7 cellular contexts compared by ENCODE assay signal in genomic region chr5:178860615-178861014, GRCh38. TPM values are rescaled to one million over a fixed set of nuclear protein-coding genes. Genes with fewer than 3 reads are reported as not detected.
DNase-seq lines count a peak whose midpoint lies in the region; ATAC-seq and TF ChIP-seq lines count a peak whose summit lies in the region.
"Not testable (repeated sequence)": the region's sequence is repeated elsewhere in the genome, so short reads cannot be mapped to it uniquely, and the experiment has no call there.

No MANE protein-coding gene starts in this region.

- DNase-seq in dorsolateral prefrontal cortex, left ventricle myocardium superior: not testable (repeated sequence)

- H3K27ac ChIP-seq in HUES48 (ENCODE audit: low read depth, low read length) = not testable (repeated sequence)
- H3K27ac ChIP-seq in dorsolateral prefrontal cortex = peak overlapping the region in 8 of 59 donors; percentile 71 to 91 (median 80)
- H3K27ac ChIP-seq in muscle layer of colon (ENCODE audit: low read depth, low read length) = peak overlapping the region; percentile 35
- H3K27ac ChIP-seq in skeletal muscle tissue (ENCODE audit: low read depth, low read length) = peak overlapping the region; percentile 69

- H3K4me1 ChIP-seq in HUES48 (ENCODE audit: control insufficient read depth, insufficient read depth, low read length) = not testable (repeated sequence)
- H3K4me1 ChIP-seq in muscle layer of colon (ENCODE audit: insufficient read depth, low read length) (peaks cover 12% of the 10 kb centered on the region), skeletal muscle tissue (ENCODE audit: control insufficient read depth in 3 of 3, insufficient read depth in 3 of 3, low read length in 3 of 3) (peaks cover 7 to 12% (median 11%) of the 10 kb centered on the region in 3 donors)

- H3K9me3 ChIP-seq in HUES48 (ENCODE audit: control insufficient read depth, insufficient read depth, low read length); muscle layer of colon (ENCODE audit: low read length); skeletal muscle tissue (ENCODE audit: control insufficient read depth in 3 of 3, low read length in 3 of 3): not testable (repeated sequence)

- ATAC-seq in GM18502 (IDR thresholded peaks at IDR 0.05; ENCODE audit: poor library complexity, unreplicated experiment) (peak; percentile 0), left ventricle myocardium superior (peak; percentile 17)

- H3K36me3 ChIP-seq in HUES48 (ENCODE audit: control insufficient read depth, insufficient read depth, low read length) (peaks cover 19% of the 10 kb centered on the region), skeletal muscle tissue (ENCODE audit: control insufficient read depth in 3 of 3, insufficient read depth in 3 of 3, low read length in 3 of 3) (peaks cover 8 to 21% (median 16%) of the 10 kb centered on the region in 3 donors)
- H3K36me3 ChIP-seq in muscle layer of colon (ENCODE audit: insufficient read depth, low read length) = not testable (repeated sequence)

- H3K4me3 ChIP-seq in HUES48 (ENCODE audit: low read depth, low read length) (peak overlapping the region; percentile 79), WI38 (ENCODE audit: low read depth, low read length) (peak overlapping the region; percentile 64), dorsolateral prefrontal cortex (peak overlapping the region; percentile 56 to 95 (median 83)), muscle layer of colon (ENCODE audit: low read depth in 1 of 2, low read length in 2 of 2) (peak overlapping the region; percentile 47 to 57), skeletal muscle tissue (ENCODE audit: low read length in 3 of 3) (peak overlapping the region; percentile 59 to 81 (median 75))

- TF ChIP-seq CTCF in WI38 (IDR thresholded peaks at IDR 0.05; ENCODE audit: low read depth, low read length); dorsolateral prefrontal cortex (IDR thresholded peaks at IDR 0.05 in 54 of 56, conservative IDR thresholded peaks at IDR 0.05 in 2 of 56; ENCODE audit: low read depth in 1 of 56, partially characterized antibody in 56 of 56): not testable (repeated sequence)

- H3K27me3 ChIP-seq in HUES48 (ENCODE audit: control insufficient read depth, insufficient read depth, low read length); dorsolateral prefrontal cortex; muscle layer of colon (ENCODE audit: control insufficient read depth in 1 of 2, insufficient read depth in 2 of 2, low read length in 2 of 2); skeletal muscle tissue (ENCODE audit: control insufficient read depth in 3 of 3, insufficient read depth in 3 of 3, low read length in 3 of 3): not testable (repeated sequence)

- intact Hi-C loops in dorsolateral prefrontal cortex (cut with DNase I) = loop anchor here (2.0 to 5.0 kb wide), 2 partner anchors 80 to 82 kb away; partner anchors contain the start of gene ZNF454 (in 2 of the 2)
- intact Hi-C loops in left ventricle myocardium superior (cut with micrococcal nuclease) = not testable (repeated sequence)

- H3K9ac ChIP-seq in HUES48 (ENCODE audit: low read depth, low read length); muscle layer of colon (ENCODE audit: low read length): not testable (repeated sequence)
- H3K9ac ChIP-seq in skeletal muscle tissue (ENCODE audit: low read depth in 1 of 3, low read length in 3 of 3) = peak overlapping the region in 2 of 3 donors; percentile 78 to 81

RNA-seq across cellular contexts. Expression of gene ZNF354B, which starts 0.9 kb away (rescaled TPM):
- total RNA-seq in dorsolateral prefrontal cortex (10 to 100 TPM; 13.5 to 33.5 (median 21.8) TPM), left ventricle myocardium superior (8.6 TPM), skeletal muscle tissue (8.4 TPM)

RNA-seq across cellular contexts. Expression of gene ZFP2, which starts 35.1 kb away (rescaled TPM):
- total RNA-seq in dorsolateral prefrontal cortex (10 to 100 TPM in 2 of 120 experiments, 1 to 10 TPM in 118; 2.9 to 11.1 (median 5.7) TPM), left ventricle myocardium superior (0.67 TPM), skeletal muscle tissue (1.6 TPM)
